ENCODE assay signal across 7 cellular contexts in the genomic region with DNA sequence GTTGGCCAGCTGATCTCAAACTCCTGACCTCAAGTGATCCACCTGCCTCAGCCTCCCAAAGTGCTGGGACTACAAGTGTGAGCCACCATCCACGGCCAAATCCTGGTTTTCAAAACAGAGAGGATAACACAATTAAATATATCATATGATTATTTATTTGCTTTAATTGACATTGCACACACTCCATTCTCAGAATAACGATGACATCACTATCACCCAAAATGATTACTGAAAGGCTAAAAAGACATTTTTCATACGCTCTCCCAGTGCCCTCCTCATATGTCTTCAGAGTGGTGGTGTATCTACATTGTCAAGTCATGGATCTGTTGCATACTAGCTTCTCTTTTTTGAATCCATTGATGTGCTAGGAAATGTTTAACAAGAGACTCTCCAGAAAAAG.
"Had no signal": no experiment of that assay in that cellular context is flagged by ENCODE, and none has a peak within 500 bp of the region (broad histone marks: within the 10 kb centered on the region; RNA-seq: fewer than 3 reads in every experiment).

No MANE protein-coding gene starts in this region.

- H3K4me3 ChIP-seq: GM23338 had no signal

- H3K4me3 Mint-ChIP-seq: GM23338, H9, HFFc6 had no signal

- H3K4me1 Mint-ChIP-seq: GM23338, H9 had no signal

- DNase-seq: H9, HCEC 1CT, HFFc6, IMR-90, KBM-7 had no signal

- H3K27ac ChIP-seq: HL-60 had no signal

- H3K9me3 Mint-ChIP-seq: H9, HFFc6 had no signal

- H3K27ac Mint-ChIP-seq: GM23338, H9, HFFc6 had no signal
